25 cellular contexts compared by ENCODE assay signal in the genomic region with DNA sequence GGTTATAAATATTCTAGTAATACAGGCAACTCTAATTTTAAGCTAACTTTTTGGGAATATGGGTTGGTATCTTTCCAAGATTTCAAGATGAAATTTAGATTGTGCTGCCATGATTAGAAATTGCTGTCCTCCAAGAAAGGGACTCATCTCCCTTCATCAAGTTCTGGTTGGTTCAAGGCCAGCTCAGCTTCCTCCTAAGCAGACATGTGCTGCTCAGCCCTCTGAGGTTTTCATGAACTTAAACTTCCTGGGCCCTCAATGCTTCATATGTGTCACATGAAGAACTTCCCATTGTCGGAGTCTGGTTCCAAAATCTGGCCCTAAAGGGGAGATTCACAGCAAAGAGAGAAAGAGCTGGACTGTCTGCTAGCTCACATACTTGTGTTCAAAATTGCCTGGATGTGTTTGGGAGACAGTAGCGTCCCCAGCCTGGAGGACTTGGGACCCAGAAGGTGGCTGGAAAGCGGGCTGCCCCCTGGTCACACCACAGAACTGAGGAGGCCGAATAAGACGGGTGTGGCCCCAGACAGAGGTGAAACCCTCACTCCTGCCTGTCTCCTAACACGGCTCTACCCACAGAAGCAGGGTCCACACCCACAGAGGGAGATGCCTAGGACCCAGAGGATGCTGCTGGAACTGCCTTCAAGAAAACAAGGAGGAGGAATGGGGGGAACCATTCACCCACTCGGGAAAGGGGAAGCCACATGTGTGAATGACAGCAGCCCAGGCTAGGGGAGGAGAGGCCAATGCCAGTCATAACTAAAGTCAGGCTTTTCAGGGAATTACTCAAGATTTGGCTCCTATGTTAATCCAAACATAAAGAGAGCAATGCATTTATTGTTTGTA. TPM values are rescaled to one million over a fixed set of nuclear protein-coding genes. Genes with fewer than 3 reads are reported as not detected.
DNase-seq lines count a peak whose midpoint lies in the region; ATAC-seq, FAIRE-seq and TF ChIP-seq lines count a peak whose summit lies in the region.
"Had no signal": no experiment of that assay in that cellular context is flagged by ENCODE, and none has a peak within 500 bp of the region (broad histone marks: within the 10 kb centered on the region; RNA-seq: fewer than 3 reads in every experiment).

No MANE protein-coding gene starts in this region.

- ATAC-seq in GM18867 (IDR thresholded peaks at IDR 0.05; ENCODE audit: unreplicated experiment) (peak; percentile 15), GM21576 (IDR thresholded peaks at IDR 0.05; ENCODE audit: unreplicated experiment) (peak; percentile 9), HG03135 (IDR thresholded peaks at IDR 0.05; ENCODE audit: unreplicated experiment) (peak; percentile 9), HG03442 (IDR thresholded peaks at IDR 0.05; ENCODE audit: unreplicated experiment) (no peak), omental fat pad (ENCODE audit: low FRiP score) (no peak)
- ATAC-seq: naive thymus-derived CD8-positive, alpha-beta T cell had no signal

- H3K27me3 Mint-ChIP-seq in endodermal cell (ENCODE audit: insufficient read depth) = no peaks in the 10 kb centered on the region
- H3K27me3 Mint-ChIP-seq: activated naive CD4-positive, alpha-beta T cell treated with anti-CD3 and anti-CD28 coated beads, Interleukin-2, amount 50 U/mL, for 24 hours had no signal

- no peaks in the 10 kb centered on the region for H3K4me1 ChIP-seq in endodermal cell (ENCODE audit: control insufficient read depth, insufficient read depth, low read length)

- no peaks in the 10 kb centered on the region for H3K36me3 ChIP-seq in endodermal cell (ENCODE audit: control insufficient read depth, insufficient read depth, low read length)

- H3K27me3 ChIP-seq in endodermal cell (ENCODE audit: control insufficient read depth, insufficient read depth, low read length, poor library complexity, severe bottlenecking) = no peaks in the 10 kb centered on the region

- no peak overlapping the region for H3K27ac ChIP-seq in endodermal cell (ENCODE audit: low read depth, low read length)

- TF ChIP-seq CTCF in endodermal cell (conservative IDR thresholded peaks at IDR 0.05) = no peak
- TF ChIP-seq CTCF in GM13976 (IDR thresholded peaks at IDR 0.05; ENCODE audit: borderline replicate concordance, control extremely low read depth, extremely low read depth, insufficient read depth, missing control alignments) = no peak
- TF ChIP-seq CTCF in D721Med (IDR thresholded peaks at IDR 0.05; ENCODE audit: insufficient read depth, missing control alignments) = no peak
- TF ChIP-seq CTCF in omental fat pad (IDR thresholded peaks at IDR 0.05) = no peak

- no peaks in the 10 kb centered on the region for H3K9me3 ChIP-seq in endodermal cell (ENCODE audit: control insufficient read depth, low read length)
- H3K9me3 ChIP-seq: Caco-2 had no signal

- H3K9me3 Mint-ChIP-seq in endodermal cell = no peaks in the 10 kb centered on the region
- H3K9me3 Mint-ChIP-seq: activated CD4-positive, alpha-beta T cell treated with anti-CD3 and anti-CD28 coated beads, Interleukin-2, amount 10 ng/mL, durations not matched to agents 24 days and 14 days; activated naive CD4-positive, alpha-beta T cell treated with anti-CD3 and anti-CD28 coated beads, Interleukin-2, amount 50 U/mL, for 24 hours; naive thymus-derived CD8-positive, alpha-beta T cell had no signal

- H3K27ac Mint-ChIP-seq in endodermal cell = no peak overlapping the region
- H3K27ac Mint-ChIP-seq: activated CD4-positive, alpha-beta T cell treated with anti-CD3 and anti-CD28 coated beads, Interleukin-2, amount 10 ng/mL, durations not matched to agents 24 days and 14 days; activated naive CD4-positive, alpha-beta T cell treated with anti-CD3 and anti-CD28 coated beads, Interleukin-2, amount 50 U/mL, for 24 hours; naive thymus-derived CD8-positive, alpha-beta T cell had no signal

- peak; percentile 45 for DNase-seq in endodermal cell
- no peak for DNase-seq in GM13976 (ENCODE audit: low spot score)
- no peak for DNase-seq in D721Med (ENCODE audit: insufficient read length, low spot score)
- DNase-seq in omental fat pad (ENCODE audit: low spot score) = no peak
- DNase-seq: activated CD4-positive, alpha-beta T cell treated with anti-CD3 and anti-CD28 coated beads, Interleukin-2, amount 10 ng/mL, durations not matched to agents 24 days and 14 days; activated T-cell treated with anti-CD3 and anti-CD28 coated beads for 4 hours; Caco-2; HCEC 1CT; hippocampal formation; KG1; kidney; mesenchymal stem cell; naive thymus-derived CD8-positive, alpha-beta T cell; NCI-H2081 treated with DMSO at 0.1 percent for 48 hours; NCI-H510A; posterior cingulate gyrus; stimulated activated CD4-positive, alpha-beta T cell treated with anti-CD3 and anti-CD28 coated beads, Interleukin-2, amount 100 ng/mL, for 48 hours; substantia nigra; SW 1271 had no signal

- WGBS in endodermal cell (ENCODE audit: insufficient coverage in 1 of 2, insufficient read length in 1 of 2), 2 experiments = 76 to 79% methylated on average over 7 of the region's 7 CpGs

- no peak overlapping the region for H3K4me3 ChIP-seq in endodermal cell (ENCODE audit: low read length)

- H3K4me1 Mint-ChIP-seq in endodermal cell = peaks cover 3% of the 10 kb centered on the region
- H3K4me1 Mint-ChIP-seq: activated naive CD4-positive, alpha-beta T cell treated with anti-CD3 and anti-CD28 coated beads, Interleukin-2, amount 50 U/mL, for 24 hours had no signal

- in situ Hi-C loops in GM13976 (cut with MboI; ENCODE audit: low sequenced_read_pairs, unreplicated experiment) = no loop called here

- no peak for FAIRE-seq in D721Med (lab: Jason Lieb, UNC)
- FAIRE-seq: colon, kidney had no signal

- no peak overlapping the region for H3K4me3 Mint-ChIP-seq in endodermal cell
- H3K4me3 Mint-ChIP-seq: activated CD4-positive, alpha-beta T cell treated with anti-CD3 and anti-CD28 coated beads, Interleukin-2, amount 10 ng/mL, durations not matched to agents 24 days and 14 days; activated naive CD4-positive, alpha-beta T cell treated with anti-CD3 and anti-CD28 coated beads, Interleukin-2, amount 50 U/mL, for 24 hours; naive thymus-derived CD8-positive, alpha-beta T cell had no signal

- no peak overlapping the region for H3K9ac ChIP-seq in endodermal cell (ENCODE audit: extremely low read depth, low read length, poor library complexity, severe bottlenecking)

- no peaks in the 10 kb centered on the region for H3K36me3 Mint-ChIP-seq in endodermal cell (ENCODE audit: low read depth)
- H3K36me3 Mint-ChIP-seq: activated naive CD4-positive, alpha-beta T cell treated with anti-CD3 and anti-CD28 coated beads, Interleukin-2, amount 50 U/mL, for 24 hours; naive thymus-derived CD8-positive, alpha-beta T cell had no signal

RNA-seq across cellular contexts. Expression of a gene that starts 54.3 kb away (rescaled TPM):
- total RNA-seq in endodermal cell (not detected), omental fat pad (not detected)
- not detected for polyA plus RNA-seq in endodermal cell (2013, experiment 1 of 2)
- not detected for polyA plus RNA-seq in endodermal cell (2013, experiment 2 of 2)
- total RNA-seq: activated CD4-positive, alpha-beta T cell treated with anti-CD3 and anti-CD28 coated beads, Interleukin-2, amount 10 ng/mL, durations not matched to agents 24 days and 14 days; Caco-2; naive thymus-derived CD8-positive, alpha-beta T cell had no signal
- polyA plus RNA-seq: naive thymus-derived CD8-positive, alpha-beta T cell had no signal

Comparison
In these comparisons a context has a peak if more than half of its experiments do, and no peak if none do; other contexts are left out.
1. ATAC-seq: peak in GM18867 (single experiment), GM21576 (single experiment) and HG03135 (single experiment); none in HG03442 (single experiment) and omental fat pad (single experiment).